Comparison of ENCODE assay signal across 14 cellular contexts in genomic region chr13:61413572-61413971, GRCh38. TPM values are rescaled to one million over a fixed set of nuclear protein-coding genes. Genes with fewer than 3 reads are reported as not detected.
DNase-seq lines count a peak whose midpoint lies in the region; ATAC-seq and TF ChIP-seq lines count a peak whose summit lies in the region.
"Had no signal": no experiment of that assay in that cellular context is flagged by ENCODE, and none has a peak within 500 bp of the region (broad histone marks: within the 10 kb centered on the region; RNA-seq: fewer than 3 reads in every experiment).

No MANE protein-coding gene starts in this region.

- peak overlapping the region; percentile 41 for H3K4me3 ChIP-seq in upper lobe of right lung
- H3K4me3 ChIP-seq: K562 had no signal

- no peaks in the 10 kb centered on the region for H3K36me3 ChIP-seq in upper lobe of right lung

- peak overlapping the region; percentile 97 for H3K4me3 Mint-ChIP-seq in glutamatergic neuron (ENCODE audit: unreplicated experiment)
- H3K4me3 Mint-ChIP-seq in nephron: peak overlapping the region; percentile 85 to 91 (median 87)
- H3K4me3 Mint-ChIP-seq in activated CD8-positive, alpha-beta memory T cell treated with anti-CD3 and anti-CD28 coated beads, Interleukin-2, amount 10 ng/mL, durations not matched to agents 7 days and 5 days: no peak overlapping the region
- H3K4me3 Mint-ChIP-seq: activated CD4-positive, alpha-beta memory T cell treated with anti-CD3 and anti-CD28 coated beads, Interleukin-2, amount 10 ng/mL, durations not matched to agents 7 days and 5 days; memory B cell had no signal

- H3K9me3 Mint-ChIP-seq in glutamatergic neuron (ENCODE audit: unreplicated experiment): no peaks in the 10 kb centered on the region
- H3K9me3 Mint-ChIP-seq in nephron: no peaks in the 10 kb centered on the region
- H3K9me3 Mint-ChIP-seq in activated CD8-positive, alpha-beta memory T cell treated with anti-CD3 and anti-CD28 coated beads, Interleukin-2, amount 10 ng/mL, durations not matched to agents 7 days and 5 days (ENCODE audit: low read depth): no peaks in the 10 kb centered on the region
- H3K9me3 Mint-ChIP-seq: activated CD4-positive, alpha-beta memory T cell treated with anti-CD3 and anti-CD28 coated beads, Interleukin-2, amount 10 ng/mL, durations not matched to agents 7 days and 5 days had no signal

- no peaks in the 10 kb centered on the region for H3K4me1 ChIP-seq in upper lobe of right lung

- CTCF ChIA-PET in activated CD8-positive, alpha-beta memory T cell treated with anti-CD3 and anti-CD28 coated beads, Interleukin-2, amount 10 ng/mL, durations not matched to agents 7 days and 5 days (lab: Charles Lee): no interaction called here

- H3K9me3 ChIP-seq in upper lobe of right lung: no peaks in the 10 kb centered on the region

- intact Hi-C loops in upper lobe of right lung (cut with DNase I): no loop called here

- no peak for ATAC-seq in upper lobe of right lung
- ATAC-seq in activated CD8-positive, alpha-beta memory T cell treated with anti-CD3 and anti-CD28 coated beads, Interleukin-2, amount 10 ng/mL, durations not matched to agents 7 days and 5 days: no peak
- ATAC-seq: esophagus mucosa, K562 had no signal

- peak; percentile 41 for DNase-seq in NCI-H82 (lab: John Stamatoyannopoulos, UW)
- DNase-seq in NCI-H82 treated with DMSO at 0.1 percent for 48 hours (lab: John Stamatoyannopoulos, UW; ENCODE audit: unreplicated experiment): no peak
- DNase-seq in glutamatergic neuron: peak; percentile 50
- peak; percentile 60 for DNase-seq in upper lobe of right lung
- DNase-seq in activated CD8-positive, alpha-beta memory T cell treated with anti-CD3 and anti-CD28 coated beads, Interleukin-2, amount 10 ng/mL, durations not matched to agents 7 days and 5 days: no peak
- no peak for DNase-seq in DMS79 treated with DMSO at 0.1 percent for 48 hours (lab: John Stamatoyannopoulos, UW)
- no peak for DNase-seq in DMS114 treated with DMSO at 0.1 percent for 48 hours (lab: John Stamatoyannopoulos, UW; ENCODE audit: unreplicated experiment)
- DNase-seq: activated CD4-positive, alpha-beta memory T cell treated with anti-CD3 and anti-CD28 coated beads, Interleukin-2, amount 10 ng/mL, durations not matched to agents 7 days and 5 days; NCI-H446; stimulated activated naive CD4-positive, alpha-beta T cell treated with Interleukin-2 at 50 U/mL for 16 hours had no signal

- TF ChIP-seq CTCF in glutamatergic neuron (IDR thresholded peaks at IDR 0.05; ENCODE audit: partially characterized antibody, unreplicated experiment) (no peak), nephron (IDR thresholded peaks at IDR 0.05; ENCODE audit: unreplicated experiment in 3 of 3) (no peak), upper lobe of right lung (IDR thresholded peaks at IDR 0.05) (no peak)

- H3K27me3 Mint-ChIP-seq in glutamatergic neuron (ENCODE audit: unreplicated experiment) (peaks cover 3% of the 10 kb centered on the region), nephron (ENCODE audit: low read depth) (peaks cover 67% of the 10 kb centered on the region)
- H3K27me3 Mint-ChIP-seq in activated CD8-positive, alpha-beta memory T cell treated with anti-CD3 and anti-CD28 coated beads, Interleukin-2, amount 10 ng/mL, durations not matched to agents 7 days and 5 days: peaks cover 20% of the 10 kb centered on the region

- H3K27ac ChIP-seq in upper lobe of right lung: no peak overlapping the region

- peaks cover 6% of the 10 kb centered on the region for H3K27me3 ChIP-seq in upper lobe of right lung

- H3K4me1 Mint-ChIP-seq in glutamatergic neuron (ENCODE audit: low read depth, unreplicated experiment) (peaks cover 5% of the 10 kb centered on the region), nephron (peaks cover 19% of the 10 kb centered on the region)
- H3K4me1 Mint-ChIP-seq in activated CD8-positive, alpha-beta memory T cell treated with anti-CD3 and anti-CD28 coated beads, Interleukin-2, amount 10 ng/mL, durations not matched to agents 7 days and 5 days: no peaks in the 10 kb centered on the region
- H3K4me1 Mint-ChIP-seq: activated CD4-positive, alpha-beta memory T cell treated with anti-CD3 and anti-CD28 coated beads, Interleukin-2, amount 10 ng/mL, durations not matched to agents 7 days and 5 days; memory B cell had no signal

- H3K36me3 Mint-ChIP-seq in glutamatergic neuron (ENCODE audit: unreplicated experiment) (no peaks in the 10 kb centered on the region), nephron (ENCODE audit: low read depth) (no peaks in the 10 kb centered on the region)
- no peaks in the 10 kb centered on the region for H3K36me3 Mint-ChIP-seq in activated CD8-positive, alpha-beta memory T cell treated with anti-CD3 and anti-CD28 coated beads, Interleukin-2, amount 10 ng/mL, durations not matched to agents 7 days and 5 days
- H3K36me3 Mint-ChIP-seq: memory B cell had no signal

- H3K27ac Mint-ChIP-seq in glutamatergic neuron (ENCODE audit: unreplicated experiment): no peak overlapping the region
- no peak overlapping the region for H3K27ac Mint-ChIP-seq in nephron
- no peak overlapping the region for H3K27ac Mint-ChIP-seq in activated CD8-positive, alpha-beta memory T cell treated with anti-CD3 and anti-CD28 coated beads, Interleukin-2, amount 10 ng/mL, durations not matched to agents 7 days and 5 days
- H3K27ac Mint-ChIP-seq: activated CD4-positive, alpha-beta memory T cell treated with anti-CD3 and anti-CD28 coated beads, Interleukin-2, amount 10 ng/mL, durations not matched to agents 7 days and 5 days; memory B cell had no signal

RNA-seq across cellular contexts. Expression of gene PCDH20, which starts 2.1 kb away (rescaled TPM):
- 0.64 TPM for total RNA-seq in glutamatergic neuron (ENCODE audit: unreplicated experiment)
- 6.3 TPM for total RNA-seq in upper lobe of right lung
- total RNA-seq in activated CD8-positive, alpha-beta memory T cell treated with anti-CD3 and anti-CD28 coated beads, Interleukin-2, amount 10 ng/mL, durations not matched to agents 7 days and 5 days: not detected
- total RNA-seq: activated CD4-positive, alpha-beta memory T cell treated with anti-CD3 and anti-CD28 coated beads, Interleukin-2, amount 10 ng/mL, durations not matched to agents 7 days and 5 days; K562 had no signal

Comparison
In these comparisons a context has a peak if more than half of its experiments do, and no peak if none do; other contexts are left out.
1. DNase-seq: peak in NCI-H82 (single experiment), glutamatergic neuron (single experiment) and upper lobe of right lung (single experiment); none in NCI-H82 treated with DMSO at 0.1 percent for 48 hours (single experiment), activated CD8-positive, alpha-beta memory T cell treated with anti-CD3 and anti-CD28 coated beads, Interleukin-2, amount 10 ng/mL, durations not matched to agents 7 days and 5 days (single experiment), DMS79 treated with DMSO at 0.1 percent for 48 hours (single experiment) and DMS114 treated with DMSO at 0.1 percent for 48 hours (single experiment).